12 cellular contexts compared by ENCODE assay signal in genomic region chr12:127455347-127456265, GRCh38.
DNase-seq lines count a peak whose midpoint lies in the region; ATAC-seq and TF ChIP-seq lines count a peak whose summit lies in the region.
"Had no signal": no experiment of that assay in that cellular context is flagged by ENCODE, and none has a peak within 500 bp of the region (broad histone marks: within the 10 kb centered on the region; RNA-seq: fewer than 3 reads in every experiment).

No MANE protein-coding gene starts in this region.

- no peaks in the 10 kb centered on the region for H3F3A ChIP-seq in PC-3 (ENCODE audit: low read length, unreplicated experiment)

- H3K27ac ChIP-seq in IMR-90 (ENCODE audit: insufficient read depth, low read length) = no peak overlapping the region
- no peak overlapping the region for H3K27ac ChIP-seq in parathyroid adenoma
- no peak overlapping the region for H3K27ac ChIP-seq in PC-3 (ENCODE audit: low read length)
- H3K27ac ChIP-seq: pancreas had no signal

- no peaks in the 10 kb centered on the region for H3K9me2 ChIP-seq in PC-3 (replicated peaks; ENCODE audit: low read length)

- H3K4me2 ChIP-seq in IMR-90 (ENCODE audit: low read depth, low read length) (peak overlapping the region; percentile 55; the same call in 1 of the 2 replicates), parathyroid adenoma (ENCODE audit: low read length) (peak overlapping the region; percentile 42), PC-3 (ENCODE audit: low read length) (no peak overlapping the region)

- no peaks in the 10 kb centered on the region for H3K9me1 ChIP-seq in IMR-90 (ENCODE audit: insufficient read depth, low read length)

- H3K14ac ChIP-seq in IMR-90 (replicated peaks; ENCODE audit: low read depth, low read length) = no peak overlapping the region

- no peak overlapping the region for H2BK20ac ChIP-seq in IMR-90 (ENCODE audit: low read depth, low read length)

- H4K91ac ChIP-seq in IMR-90 (ENCODE audit: insufficient read depth, low read depth, low read length) = no peak overlapping the region

- intact Hi-C loops in IMR-90 (cut with micrococcal nuclease) = no loop called here
- intact Hi-C loops in PC-3 (cut with micrococcal nuclease) = no loop called here

- POLR2A ChIA-PET in IMR-90 (lab: Charles Lee; ENCODE audit: unreplicated experiment) (no interaction called here), PC-3 (lab: Charles Lee; ENCODE audit: unreplicated experiment) (no interaction called here)

- H3K4me1 ChIP-seq in IMR-90 (ENCODE audit: control insufficient read depth, insufficient read depth, low read length) (0 out of 2 replicates have a peak, but pooled peaks cover 1% of the 10 kb centered on the region), parathyroid adenoma (no peaks in the 10 kb centered on the region), PC-3 (ENCODE audit: insufficient read depth, low read length) (no peaks in the 10 kb centered on the region)
- H3K4me1 ChIP-seq: pancreas had no signal

- ATAC-seq in IMR-90 (ENCODE audit: low read depth) (peak; percentile 61), PC-3 (no peak), GM21526 (IDR thresholded peaks at IDR 0.05; ENCODE audit: low FRiP score, unreplicated experiment) (no peak)

- no peak overlapping the region for H2AK5ac ChIP-seq in IMR-90 (ENCODE audit: low read depth, low read length)

- DNase-seq in DMS79 (lab: John Stamatoyannopoulos, UW) (peak; percentile 15), IMR-90 (no peak), foreskin fibroblast (peak in 1 of 2 donors; percentile 37), PC-3 (no peak), hippocampal formation (lab: John Stamatoyannopoulos, UW) (no peak), NCI-H748 (lab: John Stamatoyannopoulos, UW; ENCODE audit: unreplicated experiment) (no peak)
- DNase-seq: activated B cell treated with CpG ODN at 0.5 μM for 24 hours; effector CD8-positive, alpha-beta T cell; NCI-H1092 treated with DMSO at 0.1 percent for 48 hours had no signal

- TF ChIP-seq POLR2A in IMR-90 (IDR thresholded peaks at IDR 0.05; ENCODE audit: low read depth, low read length) = no peak

- H3K79me1 ChIP-seq in IMR-90 (ENCODE audit: low read depth in 1 of 2, low read length in 2 of 2) = no peaks in the 10 kb centered on the region

- H2AFZ ChIP-seq in IMR-90 (replicated peaks; ENCODE audit: low read length, poor library complexity) (peak overlapping the region; percentile 33), parathyroid adenoma (no peak overlapping the region), PC-3 (ENCODE audit: low read length) (no peak overlapping the region)

- dilution Hi-C loops in IMR-90 (cut with HindIII; ENCODE audit: low sequenced_read_pairs, unreplicated experiment) = no loop called here

- H2BK15ac ChIP-seq in IMR-90 (ENCODE audit: low read depth, low read length) = no peak overlapping the region

- no peak overlapping the region for H4K8ac ChIP-seq in IMR-90 (ENCODE audit: low read depth in 2 of 2, low read length in 2 of 2)

- H2BK5ac ChIP-seq in IMR-90 (ENCODE audit: low read depth, low read length, poor library complexity, severe bottlenecking) = no peak overlapping the region

- TF ChIP-seq RAD21 in IMR-90 (IDR thresholded peaks at IDR 0.05; ENCODE audit: low read length) = no peak

- no peak overlapping the region for H3K23ac ChIP-seq in IMR-90 (ENCODE audit: low read depth, low read length)

- H3K36me3 ChIP-seq in IMR-90 (ENCODE audit: control insufficient read depth, insufficient read depth, low read length) = no peaks in the 10 kb centered on the region
- H3K36me3 ChIP-seq in parathyroid adenoma (ENCODE audit: control insufficient read depth, insufficient read depth, low read length) = no peaks in the 10 kb centered on the region
- H3K36me3 ChIP-seq in PC-3 (ENCODE audit: low read depth, low read length) = no peaks in the 10 kb centered on the region
- H3K36me3 ChIP-seq: pancreas had no signal

- H3K9ac ChIP-seq in IMR-90 (ENCODE audit: low read depth, low read length) = no peak overlapping the region
- H3K9ac ChIP-seq in parathyroid adenoma = no peak overlapping the region
- no peak overlapping the region for H3K9ac ChIP-seq in PC-3 (ENCODE audit: low read length)

- H3K27me3 ChIP-seq in IMR-90 (ENCODE audit: control insufficient read depth, insufficient read depth, low read length) = peaks cover 10% of the 10 kb centered on the region; the same call in 1 of the 2 replicates
- H3K27me3 ChIP-seq in parathyroid adenoma (ENCODE audit: control insufficient read depth, insufficient read depth, low read length) = no peaks in the 10 kb centered on the region
- H3K27me3 ChIP-seq in PC-3 (ENCODE audit: low read length) = peaks cover 29% of the 10 kb centered on the region

- H3K4me3 ChIP-seq in IMR-90 (ENCODE audit: insufficient read depth, low read depth, low read length) (no peak overlapping the region), foreskin fibroblast (ENCODE audit: low read depth in 1 of 2, low read length in 2 of 2) (peak overlapping the region; percentile 18 to 38), parathyroid adenoma (ENCODE audit: low read depth, low read length) (no peak overlapping the region), PC-3 (ENCODE audit: low read length) (no peak overlapping the region)
- H3K4me3 ChIP-seq: pancreas had no signal

- H3K79me2 ChIP-seq in parathyroid adenoma = no peaks in the 10 kb centered on the region
- H3K79me2 ChIP-seq in PC-3 (ENCODE audit: low read length) = no peaks in the 10 kb centered on the region

- H3K9me3 ChIP-seq in IMR-90 (ENCODE audit: control insufficient read depth, insufficient read depth, low read length) (peaks cover 9% of the 10 kb centered on the region; the same call in 1 of the 2 replicates), parathyroid adenoma (ENCODE audit: control insufficient read depth, low read length) (no peaks in the 10 kb centered on the region), PC-3 (ENCODE audit: low read length) (no peaks in the 10 kb centered on the region)
- H3K9me3 ChIP-seq: pancreas had no signal

- no TSS peak for BruUV-seq in IMR-90 (replicated peaks; lab: Mats Ljungman, UMichigan)
- BruUV-seq in PC-3 (replicated peaks; lab: Mats Ljungman, UMichigan) = no TSS peak

- H4K20me1 ChIP-seq in IMR-90 (ENCODE audit: insufficient read depth, low read length) (no peaks in the 10 kb centered on the region), PC-3 (ENCODE audit: low read length) (no peaks in the 10 kb centered on the region)

- no peak overlapping the region for H2BK120ac ChIP-seq in IMR-90 (ENCODE audit: low read depth, low read length)

- CTCF ChIA-PET in IMR-90 (lab: Yijun Ruan, JAX) (no interaction called here), PC-3 (lab: Charles Lee) (no interaction called here)

- H3K18ac ChIP-seq in IMR-90 (ENCODE audit: low read depth, low read length) = no peak overlapping the region

- in situ Hi-C loops in IMR-90 (cut with MboI; ENCODE audit: low sequenced_read_pairs) = no loop called here

- no peak overlapping the region for H4K5ac ChIP-seq in IMR-90 (ENCODE audit: low read depth, low read length)

- no peak overlapping the region for H3K56ac ChIP-seq in IMR-90 (ENCODE audit: extremely low read depth, insufficient read depth, low read length)

- no peak overlapping the region for H2AK9ac ChIP-seq in IMR-90 (replicated peaks; ENCODE audit: low read depth, low read length, poor library complexity)

- H3K4ac ChIP-seq in IMR-90 (ENCODE audit: low read depth, low read length) = no peak overlapping the region

- WGBS in IMR-90 (ENCODE audit: extremely low coverage in 2 of 2, insufficient read length in 1 of 2), 2 experiments = 5% methylated on average over 26 of the region's 85 CpGs; no CpG with 5 or more reads in 1 of the 2 experiments

- no peak for TF ChIP-seq CTCF in IMR-90 (conservative IDR thresholded peaks at IDR 0.05; ENCODE audit: low read depth, low read length)
- no peak for TF ChIP-seq CTCF in foreskin fibroblast (IDR thresholded peaks at IDR 0.05; ENCODE audit: low read depth, low read length)
- no peak for TF ChIP-seq CTCF in parathyroid adenoma (IDR thresholded peaks at IDR 0.05)
- no peak for TF ChIP-seq CTCF in PC-3 (conservative IDR thresholded peaks at IDR 0.05; ENCODE audit: low read depth, low read length)

TF ChIP-seq in IMR-90, 13 proteins besides CTCF, POLR2A, EP300 and RAD21:
- TF ChIP-seq RFX5 (IDR thresholded peaks at IDR 0.05; ENCODE audit: low read depth, low read length) = no peak
- no peak for TF ChIP-seq MAZ (IDR thresholded peaks at IDR 0.05; ENCODE audit: borderline replicate concordance, low read depth, low read length)
- no peak for TF ChIP-seq CHD1 (IDR thresholded peaks at IDR 0.05; ENCODE audit: low read depth, low read length)
- TF ChIP-seq USF2 (IDR thresholded peaks at IDR 0.05; ENCODE audit: low read depth, low read length) = no peak
- TF ChIP-seq ELK1 (IDR thresholded peaks at IDR 0.05; ENCODE audit: borderline replicate concordance, low read depth, low read length) = no peak
- no peak for TF ChIP-seq SMC3 (IDR thresholded peaks at IDR 0.05; ENCODE audit: low read depth, low read length)
- TF ChIP-seq MXI1 (IDR thresholded peaks at IDR 0.05; ENCODE audit: borderline replicate concordance, low read depth, low read length) = no peak
TF ChIP-seq in IMR-90: peak in this region for 0.

Comparison
In these comparisons a context has a peak if more than half of its experiments do, and no peak if none do; other contexts are left out.
1. H3K4me3 ChIP-seq: peak in foreskin fibroblast (2 of 2); none in IMR-90 (single experiment), parathyroid adenoma (single experiment) and PC-3 (single experiment).